In genomic region chrX:134712272-134712671, GRCh38 we compare ENCODE assay signal across 22 cellular contexts. TPM values are rescaled to one million over a fixed set of nuclear protein-coding genes. Genes with fewer than 3 reads are reported as not detected.
"Had no signal": no experiment of that assay in that cellular context is flagged by ENCODE, and none has a peak within 500 bp of the region (broad histone marks: within the 10 kb centered on the region; RNA-seq: fewer than 3 reads in every experiment).

No MANE protein-coding gene starts in this region.

- H3K9me3 Mint-ChIP-seq: activated T-cell treated with anti-CD3 and anti-CD28 coated beads, Interleukin-2, amount 50 U/mL, for 24 hours; memory B cell; neural progenitor cell; stimulated activated naive CD8-positive, alpha-beta T cell treated with anti-CD3 and anti-CD28 coated beads, Interleukin-15, Interleukin-2, amounts not matched to agents 100 ng/mL and 50 ng/mL, for 24 hours had no signal

- H3K4me1 Mint-ChIP-seq: memory B cell, naive B cell had no signal

- ATAC-seq: foreskin keratinocyte, mucosa of descending colon, right cardiac atrium had no signal

- DNase-seq: activated CD4-positive, alpha-beta T cell treated with anti-CD3 and anti-CD28 coated beads, Interleukin-2, amount 50 U/mL, for 48 hours; activated naive CD4-positive, alpha-beta T cell treated with anti-CD3 and anti-CD28 coated beads, Interleukin-2, amount 50 U/mL, for 16 hours; activated T-cell treated with anti-CD3 and anti-CD28 coated beads, Interleukin-2, amount 50 U/mL, for 24 hours; aorta; foreskin keratinocyte; mucosa of descending colon; naive B cell; right cardiac atrium; stimulated activated CD4-positive, alpha-beta T cell treated with anti-CD3 and anti-CD28 coated beads, Interleukin-2, amount 100 ng/mL, for 24 hours; WERI-Rb-1 had no signal

- H3K36me3 ChIP-seq: neural progenitor cell, WERI-Rb-1 had no signal

- H3K27me3 ChIP-seq: foreskin keratinocyte, hepatocyte, neural progenitor cell had no signal

- H3K27ac ChIP-seq: coronary artery, foreskin keratinocyte, hepatocyte, neural progenitor cell, WERI-Rb-1 had no signal

- H3K36me3 Mint-ChIP-seq: memory B cell, naive B cell, neural progenitor cell, type B pancreatic cell had no signal

- H3K9me3 ChIP-seq: mucosa of descending colon had no signal

- H3K4me1 ChIP-seq: foreskin keratinocyte, neural progenitor cell had no signal

- H2AFZ ChIP-seq: hepatocyte, neural progenitor cell had no signal

- H3K27me3 Mint-ChIP-seq: progenitor cell of endocrine pancreas, type B pancreatic cell had no signal

- H3K4me3 Mint-ChIP-seq: activated T-cell treated with anti-CD3 and anti-CD28 coated beads, Interleukin-2, amount 50 U/mL, for 24 hours; memory B cell; neural progenitor cell; stimulated activated naive CD8-positive, alpha-beta T cell treated with anti-CD3 and anti-CD28 coated beads, Interleukin-15, Interleukin-2, amounts not matched to agents 100 ng/mL and 50 ng/mL, for 24 hours; type B pancreatic cell had no signal

- H3K79me2 ChIP-seq: hepatocyte had no signal

- H3K27ac Mint-ChIP-seq: activated T-cell treated with anti-CD3 and anti-CD28 coated beads, Interleukin-2, amount 50 U/mL, for 24 hours; memory B cell; naive B cell; neural progenitor cell; progenitor cell of endocrine pancreas; stimulated activated naive CD8-positive, alpha-beta T cell treated with anti-CD3 and anti-CD28 coated beads, Interleukin-15, Interleukin-2, amounts not matched to agents 100 ng/mL and 50 ng/mL, for 24 hours; type B pancreatic cell had no signal

- H3K4me2 ChIP-seq: hepatocyte, neural progenitor cell had no signal

- H3K9ac ChIP-seq: neural progenitor cell had no signal

- H3K4me3 ChIP-seq: coronary artery, hepatocyte, mucosa of descending colon, neural progenitor cell had no signal

RNA-seq across cellular contexts. Expression of gene PLAC1, which starts 54.0 kb away (rescaled TPM):
- total RNA-seq: aorta, epithelial cell of proximal tubule, liver, mucosa of descending colon, osteoblast, progenitor cell of endocrine pancreas, right cardiac atrium, skeletal muscle tissue, temporal lobe had no signal
- polyA plus RNA-seq: liver, right cardiac atrium had no signal
